Comparison of ENCODE assay signal across 8 cellular contexts in genomic region chr1:11907275-11908138, GRCh38. TPM values are rescaled to one million over a fixed set of nuclear protein-coding genes. Genes with fewer than 3 reads are reported as not detected.
DNase-seq lines count a peak whose midpoint lies in the region; ATAC-seq, FAIRE-seq and TF ChIP-seq lines count a peak whose summit lies in the region.

No MANE protein-coding gene starts in this region.

- H3K27ac ChIP-seq in right atrium auricular region = peak overlapping the region; percentile 90 to 98
- H3K27ac ChIP-seq in psoas muscle = peak overlapping the region; percentile 95
- H3K27ac ChIP-seq in urinary bladder (ENCODE audit: low read depth) = peak overlapping the region; percentile 98

- DNase-seq in GM12892 (ENCODE audit: insufficient read length) (peak; percentile 65), NCI-H187 (lab: John Stamatoyannopoulos, UW) (peak; percentile 86 to 92), anterior cingulate cortex (lab: John Stamatoyannopoulos, UW) (peak in 57 of 58 donors; percentile 21 to 92 (median 80)), right atrium auricular region (ENCODE audit: low spot score) (peak; percentile 97), psoas muscle (peak; percentile 89 to 96)
- peak; percentile 90 for DNase-seq in T-helper 2 cell treated with Interferon-gamma antibody and Interleukin-4, amounts not matched to agents 5 μg/mL and 100 μg/mL, for 36 hours (ENCODE audit: low spot score)

- peaks cover 34% of the 10 kb centered on the region for H3K4me1 Mint-ChIP-seq in T-helper 2 cell treated with Interferon-gamma antibody and Interleukin-4, amounts not matched to agents 5 μg/mL and 100 μg/mL, for 36 hours (ENCODE audit: low read depth)

- H3K4me3 Mint-ChIP-seq in T-helper 2 cell treated with Interferon-gamma antibody and Interleukin-4, amounts not matched to agents 5 μg/mL and 100 μg/mL, for 36 hours = peak overlapping the region; percentile 86

- H3K27ac Mint-ChIP-seq in T-helper 2 cell treated with Interferon-gamma antibody and Interleukin-4, amounts not matched to agents 5 μg/mL and 100 μg/mL, for 36 hours = peak overlapping the region; percentile 100

- WGBS in psoas muscle, 3 donors = 9 to 13% (median 10%) methylated on average over 21 of the region's 21 CpGs
- WGBS in urinary bladder = 12% methylated on average over 21 of the region's 21 CpGs

- H3K9me3 Mint-ChIP-seq in T-helper 2 cell treated with Interferon-gamma antibody and Interleukin-4, amounts not matched to agents 5 μg/mL and 100 μg/mL, for 36 hours = no peaks in the 10 kb centered on the region

- H3K27me3 Mint-ChIP-seq in T-helper 2 cell treated with Interferon-gamma antibody and Interleukin-4, amounts not matched to agents 5 μg/mL and 100 μg/mL, for 36 hours (ENCODE audit: low read depth) = peaks cover 19% of the 10 kb centered on the region

- H3K4me3 ChIP-seq in right atrium auricular region = no peak overlapping the region
- peak overlapping the region; percentile 80 for H3K4me3 ChIP-seq in psoas muscle
- H3K4me3 ChIP-seq in urinary bladder (ENCODE audit: low read depth, low read length) = no peak overlapping the region

- H3K36me3 ChIP-seq in right atrium auricular region = no peaks in the 10 kb centered on the region
- no peaks in the 10 kb centered on the region for H3K36me3 ChIP-seq in psoas muscle (ENCODE audit: insufficient read depth in 1 of 2, low read depth in 1 of 2)
- H3K36me3 ChIP-seq in urinary bladder (ENCODE audit: insufficient read depth) = no peaks in the 10 kb centered on the region

- no peak for TF ChIP-seq POLR2A in GM12892 (IDR thresholded peaks at IDR 0.05; ENCODE audit: low read depth, low read length)

- H3K36me3 Mint-ChIP-seq in T-helper 2 cell treated with Interferon-gamma antibody and Interleukin-4, amounts not matched to agents 5 μg/mL and 100 μg/mL, for 36 hours (ENCODE audit: low read depth) = no peaks in the 10 kb centered on the region

- ATAC-seq in HG02970 (IDR thresholded peaks at IDR 0.05; ENCODE audit: low FRiP score, unreplicated experiment) = peak; percentile 52
- ATAC-seq in psoas muscle = peak; percentile 82 to 90 (median 85)

- no peaks in the 10 kb centered on the region for H3K4me1 ChIP-seq in right atrium auricular region
- H3K4me1 ChIP-seq in psoas muscle = no peaks in the 10 kb centered on the region
- no peaks in the 10 kb centered on the region for H3K4me1 ChIP-seq in urinary bladder (ENCODE audit: insufficient read depth)

- no peaks in the 10 kb centered on the region for H3K9me3 ChIP-seq in right atrium auricular region
- no peaks in the 10 kb centered on the region for H3K9me3 ChIP-seq in psoas muscle

- intact Hi-C loops in psoas muscle (cut with DNase I) = loop anchor here (2.0 kb wide), 2 partner anchors 21 to 59 kb away; no protein-coding TSS in a partner anchor

- H3K27me3 ChIP-seq in right atrium auricular region (no peaks in the 10 kb centered on the region), psoas muscle (ENCODE audit: insufficient read depth in 3 of 3, low read length in 2 of 3) (no peaks in the 10 kb centered on the region)

- FAIRE-seq in GM12892 (lab: Jason Lieb, UNC) = peak; percentile 92

- TF ChIP-seq CTCF in right atrium auricular region (IDR thresholded peaks at IDR 0.05) (peak; percentile 91 to 93), psoas muscle (IDR thresholded peaks at IDR 0.05) (peak; percentile 80)

RNA-seq across cellular contexts. Expression of gene KIAA2013, which starts 18.7 kb away (rescaled TPM):
- 16.6 TPM for polyA plus RNA-seq in GM12892 (2012; ENCODE audit: missing spikeins)
- total RNA-seq in right atrium auricular region (10 to 100 TPM; 70.8 to 73.2 TPM), psoas muscle (10 to 100 TPM; 29.7 to 35.8 (median 33.4) TPM), urinary bladder (19.1 TPM)
- polyA plus RNA-seq in psoas muscle (10 to 100 TPM; 24.4 to 79.7 (median 34.7) TPM), urinary bladder (71.5 TPM)

RNA-seq across cellular contexts. Expression of gene PLOD1, which starts 27.0 kb away (rescaled TPM):
- polyA plus RNA-seq in GM12892 (2012; ENCODE audit: missing spikeins) = 30.5 TPM
- 10 to 100 TPM; 56.1 to 58.1 TPM for total RNA-seq in right atrium auricular region
- total RNA-seq in psoas muscle = 10 to 100 TPM; 25.1 to 52.3 (median 35.7) TPM
- 10 to 100 TPM; 33.5 to 48.6 (median 39.1) TPM for polyA plus RNA-seq in psoas muscle
- 93.9 TPM for total RNA-seq in urinary bladder
- polyA plus RNA-seq in urinary bladder = 97.5 TPM

RNA-seq across cellular contexts. Expression of gene NPPB, which starts 48.8 kb away (rescaled TPM):
- polyA plus RNA-seq in GM12892 (2012; ENCODE audit: missing spikeins) = not detected
- total RNA-seq in right atrium auricular region = over 10,000 TPM in 1 of 2 donors, 1,000 to 10,000 TPM in 1; 1,081 to 10,488 TPM
- total RNA-seq in psoas muscle = under 1 TPM in 1 of 4 donors, not detected in 3; 0.39 TPM
- polyA plus RNA-seq in psoas muscle = 1 to 10 TPM in 1 of 3 donors, under 1 TPM in 1, not detected in 1; 0.37 to 1.6 TPM
- total RNA-seq in urinary bladder = not detected
- not detected for polyA plus RNA-seq in urinary bladder

RNA-seq across cellular contexts. Expression of gene NPPA, which starts 59.9 kb away (rescaled TPM):
- polyA plus RNA-seq in GM12892 (2012; ENCODE audit: missing spikeins) = 0.83 TPM
- total RNA-seq in right atrium auricular region (over 10,000 TPM; 98,870 to 132,613 TPM), psoas muscle (1 to 10 TPM in 2 of 4 donors, under 1 TPM in 2; 0.28 to 2.1 (median 0.92) TPM), urinary bladder (not detected)
- polyA plus RNA-seq in psoas muscle (1 to 10 TPM in 1 of 3 donors, under 1 TPM in 2; 0.08 to 3.6 (median 0.13) TPM), urinary bladder (1.0 TPM)

Comparison
In these comparisons a context has a peak if more than half of its experiments do, and no peak if none do; other contexts are left out.
1. RNA of gene NPPB, which starts 48.8 kb away (total RNA-seq): 1,081 to 10,488 TPM in right atrium auricular region; 0.39 TPM in psoas muscle and not detected in urinary bladder (single experiment); every median in the first group is over 100 times any median in the second.
2. Peak in every context shown above with its lines, with median percentiles within 50 percentile points of each other: DNase-seq and H3K27ac ChIP-seq.